ENCODE assay signal across 8 cellular contexts in genomic region chr16:29678691-29679267, GRCh38. TPM values are rescaled to one million over a fixed set of nuclear protein-coding genes. Genes with fewer than 3 reads are reported as not detected.
DNase-seq lines count a peak whose midpoint lies in the region; ATAC-seq and TF ChIP-seq lines count a peak whose summit lies in the region.

QPRT (plus strand) TSS chr16:29679180; CDS start chr16:29679198, 18 bp downstream.

- no peak for TF ChIP-seq CTCF in astrocyte of the spinal cord (IDR thresholded peaks at IDR 0.05; ENCODE audit: low read depth, low read length)
- TF ChIP-seq CTCF in lower leg skin (IDR thresholded peaks at IDR 0.05), result no peak

- no peak for TF ChIP-seq POLR2A in lower leg skin (IDR thresholded peaks at IDR 0.05)

- no peak for ATAC-seq in GM19397 (IDR thresholded peaks at IDR 0.05; ENCODE audit: unreplicated experiment)

- peak within 1 kb of the TSS in 9 of 21 experiments; percentile 11 to 65 (median 50) for H3K27ac ChIP-seq in skin epidermis

- in situ Hi-C loops in astrocyte of the spinal cord (cut with HindIII; ENCODE audit: low sequenced_read_pairs), result no loop called here

- peak; percentile 74 to 77 for DNase-seq in NCI-H524 (lab: John Stamatoyannopoulos, UW)
- no peak for DNase-seq in NCI-H524 treated with DMSO at 0.1 percent for 48 hours (lab: John Stamatoyannopoulos, UW)
- peak; percentile 17 for DNase-seq in NCI-H146 treated with DMSO at 0.1 percent for 48 hours (lab: John Stamatoyannopoulos, UW; ENCODE audit: unreplicated experiment)
- DNase-seq in astrocyte of the spinal cord (ENCODE audit: low read depth, low spot score), result peak; percentile 45
- peak; percentile 89 for DNase-seq in iPS-NIHi11 (ENCODE audit: low spot score)
- DNase-seq in lower leg skin (ENCODE audit: low spot score in 2 of 2), result no peak

- intact Hi-C loops in lower leg skin (cut with DNase I; ENCODE audit: low total_unique reads), result no loop called here

- 51 to 61% methylated on average over 5 of the region's 5 CpGs for WGBS in lower leg skin, 2 donors

- peak within 1 kb of the TSS; percentile 32 for H3K4me3 ChIP-seq in astrocyte of the spinal cord (ENCODE audit: low read depth, low read length)
- H3K4me3 ChIP-seq in skin epidermis, result peak within 1 kb of the TSS in 4 of 7 experiments; percentile 6 to 20 (median 14)
- H3K4me3 ChIP-seq in lower leg skin (ENCODE audit: low read depth, poor library complexity, severe bottlenecking), result no peak within 1 kb of the TSS

RNA-seq across cellular contexts. Expression of gene QPRT, which starts in this region (rescaled TPM):
- 1 to 10 TPM; 1.9 to 3.6 (median 2.7) TPM for total RNA-seq in lower leg skin

Comparison
In these comparisons a context has a peak if more than half of its experiments do, and no peak if none do; other contexts are left out.
1. DNase-seq: peak in NCI-H524 (2 of 2), NCI-H146 treated with DMSO at 0.1 percent for 48 hours (single experiment), astrocyte of the spinal cord (single experiment) and iPS-NIHi11 (single experiment); none in NCI-H524 treated with DMSO at 0.1 percent for 48 hours (single experiment) and lower leg skin (0 of 2).